In genomic region chr9:128903871-128904371, GRCh38 we compare ENCODE assay signal across 12 cellular contexts. TPM values are rescaled to one million over a fixed set of nuclear protein-coding genes. Genes with fewer than 3 reads are reported as not detected.
A peak's percentile ranks its signal among the peaks of the same experiment; 100 is the strongest.
DNase-seq lines count a peak whose midpoint lies in the region; ATAC-seq, FAIRE-seq and TF ChIP-seq lines count a peak whose summit lies in the region.
"Had no signal": no experiment of that assay in that cellular context is flagged by ENCODE, and none has a peak within 500 bp of the region (broad histone marks: within the 10 kb centered on the region; RNA-seq: fewer than 3 reads in every experiment).

No MANE protein-coding gene starts in this region.

- H3K36me3 ChIP-seq in smooth muscle cell (ENCODE audit: low read depth) (peaks cover 13% of the 10 kb centered on the region), kidney (ENCODE audit: control insufficient read depth in 1 of 2, insufficient read depth in 2 of 2, low read length in 2 of 2) (peaks cover 16 to 18% of the 10 kb centered on the region in 2 donors)

- intact Hi-C loops in activated naive CD4-positive, alpha-beta T cell treated with anti-CD3 and anti-CD28 coated beads for 36 hours (cut with micrococcal nuclease) = no loop called here
- intact Hi-C loops in kidney (cut with DNase I) = no loop called here

- H3K36me3 Mint-ChIP-seq in activated naive CD4-positive, alpha-beta T cell treated with anti-CD3 and anti-CD28 coated beads for 36 hours (ENCODE audit: low read depth) = peaks cover 6% of the 10 kb centered on the region
- H3K36me3 Mint-ChIP-seq in T-cell = peaks cover 18% of the 10 kb centered on the region

- CTCF ChIA-PET in activated naive CD4-positive, alpha-beta T cell treated with anti-CD3 and anti-CD28 coated beads for 36 hours (lab: Charles Lee) = no interaction called here
- CTCF ChIA-PET in T-cell (lab: Charles Lee) = no interaction called here

- peak overlapping the region; percentile 98 for H3K27ac ChIP-seq in epithelial cell of prostate
- peak overlapping the region; percentile 77 for H3K27ac ChIP-seq in smooth muscle cell (ENCODE audit: low read depth)
- no peak overlapping the region for H3K27ac ChIP-seq in kidney (ENCODE audit: low read depth in 2 of 2, low read length in 2 of 2)

- H3F3A ChIP-seq in smooth muscle cell (ENCODE audit: low read depth) = peaks cover 3% of the 10 kb centered on the region

- H3K4me2 ChIP-seq in smooth muscle cell = no peak overlapping the region

- H3K27me3 Mint-ChIP-seq in activated naive CD4-positive, alpha-beta T cell treated with anti-CD3 and anti-CD28 coated beads for 36 hours (ENCODE audit: low read depth) = no peaks in the 10 kb centered on the region
- no peaks in the 10 kb centered on the region for H3K27me3 Mint-ChIP-seq in T-cell

- H3K9me3 ChIP-seq in smooth muscle cell (replicated peaks; ENCODE audit: low read depth) (no peaks in the 10 kb centered on the region), kidney (ENCODE audit: control insufficient read depth in 1 of 2, low read length in 2 of 2) (no peaks in the 10 kb centered on the region)

- no peak overlapping the region for H2AFZ ChIP-seq in smooth muscle cell (ENCODE audit: low read depth)

- H3K4me3 ChIP-seq in smooth muscle cell = no peak overlapping the region
- H3K4me3 ChIP-seq in kidney (ENCODE audit: low read length in 2 of 2) = no peak overlapping the region

- H3K4me1 Mint-ChIP-seq in activated naive CD4-positive, alpha-beta T cell treated with anti-CD3 and anti-CD28 coated beads for 36 hours (ENCODE audit: low read depth) = peaks cover 62% of the 10 kb centered on the region
- peaks cover 52 to 74% (median 72%) of the 10 kb centered on the region in 3 donors for H3K4me1 Mint-ChIP-seq in T-cell

- TF ChIP-seq CTCF in smooth muscle cell (IDR thresholded peaks at IDR 0.05; ENCODE audit: borderline replicate concordance, insufficient read depth, poor library complexity, severe bottlenecking) (no peak), kidney (IDR thresholded peaks at IDR 0.05; ENCODE audit: borderline replicate concordance, extremely low read depth, insufficient read depth) (no peak)

- H3K4me3 Mint-ChIP-seq in activated naive CD4-positive, alpha-beta T cell treated with anti-CD3 and anti-CD28 coated beads for 36 hours = no peak overlapping the region
- peak overlapping the region in 1 of 3 donors; percentile 63 for H3K4me3 Mint-ChIP-seq in T-cell

- H3K27ac Mint-ChIP-seq in activated naive CD4-positive, alpha-beta T cell treated with anti-CD3 and anti-CD28 coated beads for 36 hours = peak overlapping the region; percentile 75
- peak overlapping the region; percentile 96 to 97 for H3K27ac Mint-ChIP-seq in T-cell

- WGBS in smooth muscle cell (ENCODE audit: low lambda C conversion rate) = 53% methylated on average over 7 of the region's 7 CpGs

- no peaks in the 10 kb centered on the region for H3K27me3 ChIP-seq in smooth muscle cell (ENCODE audit: low read depth)

- H3K4me1 ChIP-seq in smooth muscle cell (ENCODE audit: low read depth) = no peaks in the 10 kb centered on the region
- H3K4me1 ChIP-seq in kidney (ENCODE audit: control insufficient read depth in 1 of 2, insufficient read depth in 1 of 2, low read depth in 1 of 2, low read length in 2 of 2) = peaks cover 0 to 3% of the 10 kb centered on the region in 2 donors

- H3K9ac ChIP-seq in smooth muscle cell (ENCODE audit: low read depth) (peak overlapping the region; percentile 9), kidney (ENCODE audit: low read length in 2 of 2) (no peak overlapping the region)

- peaks cover 62% of the 10 kb centered on the region for H4K20me1 ChIP-seq in smooth muscle cell (ENCODE audit: low read depth)

- FAIRE-seq in kidney (lab: Jason Lieb, UNC) = no peak
- FAIRE-seq: endometrium had no signal

- DNase-seq in activated naive CD4-positive, alpha-beta T cell treated with anti-CD3 and anti-CD28 coated beads for 36 hours = peak; percentile 39
- no peak for DNase-seq in activated naive CD4-positive, alpha-beta T cell treated with anti-CD3 and anti-CD28 coated beads, Interleukin-2, amount 50 U/mL, for 16 hours
- no peak for DNase-seq in T-cell
- DNase-seq in epithelial cell of prostate (ENCODE audit: low read depth, low spot score) = no peak
- no peak for DNase-seq in smooth muscle cell (lab: John Stamatoyannopoulos, UW; ENCODE audit: unreplicated experiment)
- DNase-seq in kidney = no peak
- DNase-seq in DMS153 treated with DMSO at 0.1 percent for 48 hours (lab: John Stamatoyannopoulos, UW; ENCODE audit: unreplicated experiment) = no peak
- DNase-seq: aorta, NCI-H1092 had no signal

- H3K9me3 Mint-ChIP-seq in activated naive CD4-positive, alpha-beta T cell treated with anti-CD3 and anti-CD28 coated beads for 36 hours = no peaks in the 10 kb centered on the region
- H3K9me3 Mint-ChIP-seq in T-cell = no peaks in the 10 kb centered on the region

- POLR2A ChIA-PET in T-cell (lab: Charles Lee) = interaction anchor here in 1 of 2 donors (0.6 kb wide), 1 partner anchor 64 kb away, joined by 3 read pairs; no protein-coding TSS in a partner anchor

- ATAC-seq in T-cell (replicated peaks in 1 of 4) = no peak
- no peak for ATAC-seq in HG02678 (IDR thresholded peaks at IDR 0.05; ENCODE audit: unreplicated experiment)

- H3K79me2 ChIP-seq in smooth muscle cell (ENCODE audit: low read depth) = peaks cover 54% of the 10 kb centered on the region

RNA-seq across cellular contexts. Expression of gene PHYHD1, which starts 16.9 kb away (rescaled TPM):
- under 1 TPM; 0.44 to 0.50 TPM for total RNA-seq in activated naive CD4-positive, alpha-beta T cell treated with anti-CD3 and anti-CD28 coated beads for 36 hours
- total RNA-seq in T-cell (1 to 10 TPM in 3 of 5 donors, under 1 TPM in 2; 0.53 to 5.5 (median 3.3) TPM), smooth muscle cell (7.3 and 17.3 TPM in 2 replicates), kidney (59.0 TPM)
- polyA plus RNA-seq in smooth muscle cell (30.5 and 37.6 TPM in 2 replicates), kidney (ENCODE audit: insufficient read depth, low read depth, low replicate concordance) (122 TPM)
- total RNA-seq: HT-29 had no signal

RNA-seq across cellular contexts. Expression of gene LRRC8A, which starts 22.0 kb away (rescaled TPM):
- total RNA-seq in activated naive CD4-positive, alpha-beta T cell treated with anti-CD3 and anti-CD28 coated beads for 36 hours = 10 to 100 TPM; 13.1 to 13.2 TPM
- total RNA-seq in T-cell (10 to 100 TPM; 30.7 to 34.3 (median 33.9) TPM), smooth muscle cell (44.9 and 50.1 TPM in 2 replicates), kidney (37.4 TPM)
- polyA plus RNA-seq in smooth muscle cell (48.6 and 58.3 TPM in 2 replicates), kidney (ENCODE audit: insufficient read depth, low read depth, low replicate concordance) (18.5 TPM)

RNA-seq across cellular contexts. Expression of gene KYAT1, which starts 22.2 kb away (rescaled TPM):
- total RNA-seq in activated naive CD4-positive, alpha-beta T cell treated with anti-CD3 and anti-CD28 coated beads for 36 hours = 10 to 100 TPM; 29.6 to 33.6 TPM
- total RNA-seq in T-cell (10 to 100 TPM in 4 of 5 donors, 1 to 10 TPM in 1; 9.7 to 15.6 (median 11.7) TPM), smooth muscle cell (3.1 and 10.2 TPM in 2 replicates), kidney (5.1 TPM)
- polyA plus RNA-seq in smooth muscle cell (7.7 and 9.3 TPM in 2 replicates), kidney (ENCODE audit: insufficient read depth, low read depth, low replicate concordance) (17.0 TPM)

RNA-seq across cellular contexts. Expression of gene DOLK, which starts 43.5 kb away (rescaled TPM):
- total RNA-seq in activated naive CD4-positive, alpha-beta T cell treated with anti-CD3 and anti-CD28 coated beads for 36 hours = 1 to 10 TPM; 2.5 to 2.7 TPM
- total RNA-seq in T-cell (10 to 100 TPM in 2 of 5 donors, 1 to 10 TPM in 3; 5.4 to 11.6 (median 10.0) TPM), smooth muscle cell (14.1 and 18.7 TPM in 2 replicates), kidney (13.9 TPM)
- polyA plus RNA-seq in smooth muscle cell (26.2 and 31.3 TPM in 2 replicates), kidney (ENCODE audit: insufficient read depth, low read depth, low replicate concordance) (17.0 TPM)

RNA-seq across cellular contexts. Expression of gene NUP188, which starts 43.6 kb away (rescaled TPM):
- 100 to 1,000 TPM; 101 to 112 TPM for total RNA-seq in activated naive CD4-positive, alpha-beta T cell treated with anti-CD3 and anti-CD28 coated beads for 36 hours
- total RNA-seq in T-cell (10 to 100 TPM; 51.0 to 78.4 (median 71.3) TPM), smooth muscle cell (40.9 and 45.8 TPM in 2 replicates), kidney (27.9 TPM)
- polyA plus RNA-seq in smooth muscle cell (27.5 and 31.9 TPM in 2 replicates), kidney (ENCODE audit: insufficient read depth, low read depth, low replicate concordance) (6.4 TPM)

Comparison
In these comparisons a context has a peak if more than half of its experiments do, and no peak if none do; other contexts are left out.
1. H3K27ac ChIP-seq: peak in epithelial cell of prostate (single experiment) and smooth muscle cell (single experiment); none in kidney (0 of 2).